Comparison of ENCODE assay signal across 18 cellular contexts in genomic region chr22:24483966-24484545, GRCh38.
"Had no signal": no experiment of that assay in that cellular context is flagged by ENCODE, and none has a peak within 500 bp of the region (broad histone marks: within the 10 kb centered on the region; RNA-seq: fewer than 3 reads in every experiment).

No MANE protein-coding gene starts in this region.

- DNase-seq: activated CD4-positive, alpha-beta T cell treated with anti-CD3 and anti-CD28 coated beads, Interleukin-2, amount 10 ng/mL, durations not matched to agents 7 days and 5 days; activated CD4-positive, CD25-positive, alpha-beta regulatory T cell; activated CD8-positive, alpha-beta memory T cell treated with anti-CD3 and anti-CD28 coated beads for 24 hours; activated naive CD4-positive, alpha-beta T cell treated with anti-CD3 and anti-CD28 coated beads, Interleukin-2, amount 50 U/mL, for 16 hours; amniotic stem cell; effector CD4-positive, alpha-beta T cell; islet precursor cell; left ventricle myocardium inferior; mesenchymal stem cell; pancreas; small intestine; T-helper 2 cell; transverse colon had no signal

- FAIRE-seq: frontal cortex, pancreas, small intestine, TTC549 had no signal

- H3K36me3 ChIP-seq: cardiac muscle cell, left ventricle myocardium inferior, pancreas, transverse colon had no signal

- ATAC-seq: pancreas had no signal

- H3K9me3 ChIP-seq: left ventricle myocardium inferior, pancreas, transverse colon had no signal

- H3K27me3 ChIP-seq: cardiac muscle cell, pancreas, transverse colon had no signal

- H3K4me3 Mint-ChIP-seq: activated CD4-positive, alpha-beta T cell treated with anti-CD3 and anti-CD28 coated beads, Interleukin-2, amount 10 ng/mL, durations not matched to agents 7 days and 5 days had no signal

- H3K4me3 ChIP-seq: cardiac muscle cell, coronary artery, left ventricle myocardium inferior, pancreas, transverse colon had no signal

- H3K27ac ChIP-seq: cardiac muscle cell, coronary artery, left ventricle myocardium inferior, pancreas, transverse colon had no signal

- H3K9me3 Mint-ChIP-seq: activated CD4-positive, alpha-beta T cell treated with anti-CD3 and anti-CD28 coated beads, Interleukin-2, amount 10 ng/mL, durations not matched to agents 7 days and 5 days; activated T-helper 2 cell treated with anti-CD3 and anti-CD28 coated beads, Interferon-gamma antibody, Interleukin-2, Interleukin-4, amounts not matched to agents 10 μg/mL and 5 μg/mL and 100 μg/mL, durations not matched to agents 14 hours and 24 hours and 36 hours had no signal

- H3K27ac Mint-ChIP-seq: activated CD4-positive, alpha-beta T cell treated with anti-CD3 and anti-CD28 coated beads, Interleukin-2, amount 10 ng/mL, durations not matched to agents 7 days and 5 days; activated T-helper 2 cell treated with anti-CD3 and anti-CD28 coated beads, Interferon-gamma antibody, Interleukin-2, Interleukin-4, amounts not matched to agents 10 μg/mL and 5 μg/mL and 100 μg/mL, durations not matched to agents 14 hours and 24 hours and 36 hours had no signal
